16 cellular contexts compared by ENCODE assay signal in the genomic region with DNA sequence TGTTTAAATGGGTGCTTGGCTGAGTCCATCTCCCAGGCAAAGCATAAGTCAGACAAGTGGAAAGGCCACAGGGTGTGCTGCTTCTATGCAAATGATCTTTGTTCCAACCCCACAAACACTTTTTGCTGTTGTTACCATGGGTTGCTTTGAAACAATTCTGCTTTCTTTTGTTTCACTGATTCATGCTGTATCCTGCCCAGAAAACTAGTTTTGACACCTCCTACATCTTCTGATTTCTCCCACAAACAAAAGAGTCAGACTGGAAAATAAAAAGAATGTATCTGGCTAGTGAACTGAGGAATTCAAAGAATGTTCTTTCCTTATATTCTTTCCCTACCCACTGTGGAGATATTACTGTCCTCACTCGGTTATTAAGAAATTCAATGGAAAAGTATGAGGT.
DNase-seq lines count a peak whose midpoint lies in the region; ATAC-seq and TF ChIP-seq lines count a peak whose summit lies in the region.
"Had no signal": no experiment of that assay in that cellular context is flagged by ENCODE, and none has a peak within 500 bp of the region (broad histone marks: within the 10 kb centered on the region; RNA-seq: fewer than 3 reads in every experiment).

No MANE protein-coding gene starts in this region.

- peak overlapping the region; percentile 84 for H3K27ac Mint-ChIP-seq in osteocyte (ENCODE audit: unreplicated experiment)
- H3K27ac Mint-ChIP-seq: CD4-positive, alpha-beta T cell; effector memory CD8-positive, alpha-beta T cell; HFFc6; stimulated activated naive CD8-positive, alpha-beta T cell treated with anti-CD3 and anti-CD28 coated beads, Interleukin-15, Interleukin-2, amounts not matched to agents 100 ng/mL and 50 ng/mL, for 24 hours had no signal

- no peaks in the 10 kb centered on the region for H3K36me3 Mint-ChIP-seq in osteocyte (ENCODE audit: unreplicated experiment)

- ATAC-seq in RWPE2 (ENCODE audit: low read depth) = peak; percentile 89
- ATAC-seq in HG03108 (IDR thresholded peaks at IDR 0.05; ENCODE audit: unreplicated experiment) = no peak
- ATAC-seq: activated CD4-positive, CD25-positive, alpha-beta regulatory T cell treated with anti-CD3 and anti-CD28 coated beads, Interleukin-2, amount 50 U/mL, for 24 hours; effector memory CD8-positive, alpha-beta T cell had no signal

- H3K4me3 ChIP-seq in RWPE2 (ENCODE audit: severe bottlenecking) (no peak overlapping the region), fibroblast of mammary gland (ENCODE audit: control insufficient read depth, low read depth, low read length) (no peak overlapping the region)
- H3K4me3 ChIP-seq: uterus had no signal

- H3K9me3 ChIP-seq in RWPE2 (ENCODE audit: severe bottlenecking) = no peaks in the 10 kb centered on the region
- H3K9me3 ChIP-seq: uterus had no signal

- DNase-seq in GM04503 (ENCODE audit: low read depth) (peak; percentile 7), RWPE2 (ENCODE audit: low spot score) (no peak), fibroblast of mammary gland (ENCODE audit: low read depth) (peak; percentile 30), osteocyte (ENCODE audit: extremely low spot score, unreplicated experiment) (no peak), NCI-H2029 treated with DMSO at 0.1 percent for 48 hours (lab: John Stamatoyannopoulos, UW) (no peak), SKM-1 (lab: John Stamatoyannopoulos, UW; ENCODE audit: unreplicated experiment) (no peak)
- DNase-seq: CD4-positive, alpha-beta T cell; effector memory CD8-positive, alpha-beta T cell; HFFc6; posterior cingulate gyrus; T-helper 1 cell; uterus had no signal

- no peaks in the 10 kb centered on the region for H3K27me3 Mint-ChIP-seq in osteocyte (ENCODE audit: unreplicated experiment)

- no peaks in the 10 kb centered on the region for H3K27me3 ChIP-seq in RWPE2 (ENCODE audit: insufficient read depth, poor library complexity, severe bottlenecking)
- H3K27me3 ChIP-seq: uterus had no signal

- no peaks in the 10 kb centered on the region for H3K36me3 ChIP-seq in RWPE2 (ENCODE audit: low read depth)
- H3K36me3 ChIP-seq: uterus had no signal

- peaks cover 15% of the 10 kb centered on the region for H3K9me3 Mint-ChIP-seq in osteocyte (ENCODE audit: unreplicated experiment)
- H3K9me3 Mint-ChIP-seq: CD4-positive, alpha-beta T cell had no signal

- TF ChIP-seq CTCF in RWPE2 (IDR thresholded peaks at IDR 0.05; ENCODE audit: poor library complexity, severe bottlenecking) (no peak), fibroblast of mammary gland (conservative IDR thresholded peaks at IDR 0.05; ENCODE audit: control insufficient read depth, insufficient read depth, low read depth, low read length) (no peak), osteocyte (IDR thresholded peaks at IDR 0.05) (no peak)

- H3K4me3 Mint-ChIP-seq in osteocyte (ENCODE audit: unreplicated experiment) = no peak overlapping the region
- H3K4me3 Mint-ChIP-seq: CD4-positive, alpha-beta T cell; effector memory CD8-positive, alpha-beta T cell; HFFc6; stimulated activated naive CD8-positive, alpha-beta T cell treated with anti-CD3 and anti-CD28 coated beads, Interleukin-15, Interleukin-2, amounts not matched to agents 100 ng/mL and 50 ng/mL, for 24 hours had no signal

- peaks cover 60% of the 10 kb centered on the region for H3K4me1 Mint-ChIP-seq in osteocyte (ENCODE audit: unreplicated experiment)

- H3K27ac ChIP-seq in RWPE2 (ENCODE audit: poor library complexity, severe bottlenecking) = peak overlapping the region; percentile 68
- H3K27ac ChIP-seq: KMS-11, uterus had no signal

- H3K4me1 ChIP-seq in RWPE2 (ENCODE audit: insufficient read depth, poor library complexity, severe bottlenecking) = peaks cover 19% of the 10 kb centered on the region
- H3K4me1 ChIP-seq: uterus had no signal

Comparison
In these comparisons a context has a peak if more than half of its experiments do, and no peak if none do; other contexts are left out.
1. DNase-seq: peak in GM04503 (single experiment) and fibroblast of mammary gland (single experiment); none in RWPE2 (single experiment), osteocyte (single experiment), NCI-H2029 treated with DMSO at 0.1 percent for 48 hours (single experiment) and SKM-1 (single experiment).